In the genomic region with DNA sequence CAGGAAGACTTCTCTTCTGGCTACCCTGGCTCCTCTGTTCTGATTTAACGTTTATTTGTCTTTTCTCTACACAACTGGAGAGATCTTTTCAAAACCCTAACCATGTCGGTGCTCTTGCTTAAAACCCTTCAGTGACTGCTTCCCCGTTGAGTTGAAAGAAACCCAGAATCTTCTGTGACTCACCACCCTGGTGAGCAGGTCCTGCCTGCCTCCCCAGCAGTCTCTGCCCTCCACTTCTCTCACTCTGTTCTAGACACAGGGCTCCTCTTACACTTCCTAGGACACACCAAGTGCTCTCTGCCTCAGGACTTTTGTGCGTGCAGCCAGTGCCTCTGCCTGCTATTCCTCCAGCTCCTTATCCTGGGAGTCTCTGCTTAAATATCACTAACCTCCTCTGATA, we compare ENCODE assay signal across 18 cellular contexts.
"Had no signal": no experiment of that assay in that cellular context is flagged by ENCODE, and none has a peak within 500 bp of the region (broad histone marks: within the 10 kb centered on the region; RNA-seq: fewer than 3 reads in every experiment).

No MANE protein-coding gene starts in this region.

- H3K27me3 ChIP-seq: body of pancreas, hepatocyte, neutrophil had no signal

- H3K4me1 Mint-ChIP-seq: activated naive CD4-positive, alpha-beta T cell treated with anti-CD3 and anti-CD28 coated beads, Interleukin-2, amount 50 U/mL, for 24 hours; central memory CD8-positive, alpha-beta T cell; natural killer cell had no signal

- H3K79me2 ChIP-seq: hepatocyte had no signal

- H3K4me1 ChIP-seq: body of pancreas, tibial artery had no signal

- H3K36me3 Mint-ChIP-seq: natural killer cell had no signal

- H3K27ac Mint-ChIP-seq: activated CD8-positive, alpha-beta T cell treated with anti-CD3 and anti-CD28 coated beads for 36 hours; activated naive CD4-positive, alpha-beta T cell treated with anti-CD3 and anti-CD28 coated beads, Interleukin-2, amount 50 U/mL, for 24 hours; natural killer cell; WTC11 had no signal

- H3K4me3 ChIP-seq: body of pancreas, hepatocyte, skin epidermis, tibial artery had no signal

- H3K4me3 Mint-ChIP-seq: activated CD8-positive, alpha-beta T cell treated with anti-CD3 and anti-CD28 coated beads for 36 hours; activated naive CD4-positive, alpha-beta T cell treated with anti-CD3 and anti-CD28 coated beads, Interleukin-2, amount 50 U/mL, for 24 hours; activated T-cell treated with anti-CD3 and anti-CD28 coated beads, Interleukin-2, amount 50 U/mL, for 4 hours; central memory CD8-positive, alpha-beta T cell; natural killer cell; WTC11 had no signal

- DNase-seq: activated CD4-positive, alpha-beta T cell treated with anti-CD3 and anti-CD28 coated beads for 48 hours; activated CD8-positive, alpha-beta T cell treated with anti-CD3 and anti-CD28 coated beads for 36 hours; activated effector memory CD4-positive, alpha-beta T cell treated with Interleukin-2 at 50 U/mL for 16 hours; activated T-cell treated with anti-CD3 and anti-CD28 coated beads, Interleukin-2, amount 50 U/mL, for 4 hours; amniotic stem cell; body of pancreas; effector CD8-positive, alpha-beta T cell; mesendoderm; natural killer cell; stimulated activated CD4-positive, alpha-beta T cell treated with anti-CD3 and anti-CD28 coated beads, Interleukin-4, amount 100 ng/mL, for 24 hours; stimulated activated naive CD4-positive, alpha-beta T cell; tibial artery had no signal

- H3K36me3 ChIP-seq: neutrophil, tibial artery had no signal

- H3K4me2 ChIP-seq: hepatocyte had no signal

- H3K27ac ChIP-seq: body of pancreas, hepatocyte, neutrophil, skin epidermis, tibial artery had no signal

- H3K27me3 Mint-ChIP-seq: activated CD8-positive, alpha-beta T cell treated with anti-CD3 and anti-CD28 coated beads for 36 hours; activated naive CD4-positive, alpha-beta T cell treated with anti-CD3 and anti-CD28 coated beads, Interleukin-2, amount 50 U/mL, for 24 hours had no signal

- H3K9me3 Mint-ChIP-seq: activated naive CD4-positive, alpha-beta T cell treated with anti-CD3 and anti-CD28 coated beads, Interleukin-2, amount 50 U/mL, for 24 hours had no signal

- H3K9me3 ChIP-seq: body of pancreas, neutrophil had no signal

- H2AFZ ChIP-seq: hepatocyte had no signal
